Comparison of ENCODE assay signal across 5 cellular contexts in the genomic region with DNA sequence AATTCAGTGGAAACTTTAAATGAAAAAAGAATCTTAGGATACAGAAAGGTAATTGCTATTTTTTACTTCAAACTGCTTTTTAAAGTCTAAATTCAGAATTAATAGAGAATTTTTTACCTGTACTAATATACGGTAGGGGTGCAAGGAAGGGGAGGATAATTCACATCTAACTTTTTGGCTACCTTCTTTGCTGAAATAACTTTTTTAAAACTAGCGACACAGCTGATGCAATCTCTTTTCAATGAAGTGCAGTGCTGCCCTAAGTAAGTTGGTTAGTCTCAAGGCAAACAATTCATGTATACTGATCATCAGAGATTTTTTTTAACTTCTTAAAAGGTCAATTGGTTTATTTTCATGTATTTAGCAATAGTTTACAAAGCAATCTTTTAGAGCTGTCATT.
"Had no signal": no experiment of that assay in that cellular context is flagged by ENCODE, and none has a peak within 500 bp of the region (broad histone marks: within the 10 kb centered on the region; RNA-seq: fewer than 3 reads in every experiment).

No MANE protein-coding gene starts in this region.

- H3K4me1 Mint-ChIP-seq: IgD-negative memory B cell had no signal

- H3K27me3 Mint-ChIP-seq: IgD-negative memory B cell had no signal

- H3K4me3 ChIP-seq: GM23248 had no signal

- H3K36me3 Mint-ChIP-seq: IgD-negative memory B cell had no signal

- H3K27ac ChIP-seq: GM23248 had no signal

- H2AFZ ChIP-seq: GM23248 had no signal

- H3K4me3 Mint-ChIP-seq: H9, IgD-negative memory B cell had no signal

- DNase-seq: GM23248, H9, HCEC 1CT, KG1 had no signal

- H3K27ac Mint-ChIP-seq: H9, IgD-negative memory B cell had no signal
